Comparison of ENCODE assay signal across 8 cellular contexts in the genomic region with DNA sequence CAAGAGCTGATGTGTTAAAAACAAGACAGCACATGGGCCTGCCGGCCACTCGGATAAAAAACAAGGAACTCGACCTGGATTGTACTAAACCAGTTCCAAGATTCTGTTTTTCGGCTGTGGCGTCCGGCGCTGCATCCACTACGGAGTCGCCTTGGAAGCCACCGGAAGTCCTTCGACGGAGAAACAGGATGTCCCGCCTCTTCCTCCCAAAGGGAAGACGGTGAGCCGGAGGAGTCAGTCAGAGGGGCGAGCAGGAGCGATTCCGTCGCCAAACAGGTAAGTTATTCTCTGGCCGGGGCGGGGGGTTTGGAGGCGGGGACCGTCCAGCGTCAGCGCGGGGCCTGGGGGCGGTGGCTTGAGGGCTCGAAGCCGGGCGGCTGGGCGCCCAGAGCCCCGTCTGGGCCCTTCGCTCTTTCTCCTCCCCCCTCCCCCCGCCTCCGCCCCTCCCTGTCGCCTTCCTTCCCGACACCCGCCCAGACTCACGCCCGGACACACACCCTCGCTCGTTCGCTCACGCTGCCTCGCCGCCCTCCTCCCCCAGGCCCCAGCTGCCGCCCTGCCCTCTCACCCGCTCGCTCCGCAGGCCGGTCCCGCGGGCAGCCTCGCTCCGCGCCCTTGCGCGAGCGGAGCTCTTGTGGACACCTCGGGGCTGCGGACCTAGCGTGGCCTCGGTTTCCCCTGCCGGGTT. TPM values are rescaled to one million over a fixed set of nuclear protein-coding genes. Genes with fewer than 3 reads are reported as not detected.
DNase-seq lines count a peak whose midpoint lies in the region; ATAC-seq and FAIRE-seq lines count a peak whose summit lies in the region.

A gene with protein sequence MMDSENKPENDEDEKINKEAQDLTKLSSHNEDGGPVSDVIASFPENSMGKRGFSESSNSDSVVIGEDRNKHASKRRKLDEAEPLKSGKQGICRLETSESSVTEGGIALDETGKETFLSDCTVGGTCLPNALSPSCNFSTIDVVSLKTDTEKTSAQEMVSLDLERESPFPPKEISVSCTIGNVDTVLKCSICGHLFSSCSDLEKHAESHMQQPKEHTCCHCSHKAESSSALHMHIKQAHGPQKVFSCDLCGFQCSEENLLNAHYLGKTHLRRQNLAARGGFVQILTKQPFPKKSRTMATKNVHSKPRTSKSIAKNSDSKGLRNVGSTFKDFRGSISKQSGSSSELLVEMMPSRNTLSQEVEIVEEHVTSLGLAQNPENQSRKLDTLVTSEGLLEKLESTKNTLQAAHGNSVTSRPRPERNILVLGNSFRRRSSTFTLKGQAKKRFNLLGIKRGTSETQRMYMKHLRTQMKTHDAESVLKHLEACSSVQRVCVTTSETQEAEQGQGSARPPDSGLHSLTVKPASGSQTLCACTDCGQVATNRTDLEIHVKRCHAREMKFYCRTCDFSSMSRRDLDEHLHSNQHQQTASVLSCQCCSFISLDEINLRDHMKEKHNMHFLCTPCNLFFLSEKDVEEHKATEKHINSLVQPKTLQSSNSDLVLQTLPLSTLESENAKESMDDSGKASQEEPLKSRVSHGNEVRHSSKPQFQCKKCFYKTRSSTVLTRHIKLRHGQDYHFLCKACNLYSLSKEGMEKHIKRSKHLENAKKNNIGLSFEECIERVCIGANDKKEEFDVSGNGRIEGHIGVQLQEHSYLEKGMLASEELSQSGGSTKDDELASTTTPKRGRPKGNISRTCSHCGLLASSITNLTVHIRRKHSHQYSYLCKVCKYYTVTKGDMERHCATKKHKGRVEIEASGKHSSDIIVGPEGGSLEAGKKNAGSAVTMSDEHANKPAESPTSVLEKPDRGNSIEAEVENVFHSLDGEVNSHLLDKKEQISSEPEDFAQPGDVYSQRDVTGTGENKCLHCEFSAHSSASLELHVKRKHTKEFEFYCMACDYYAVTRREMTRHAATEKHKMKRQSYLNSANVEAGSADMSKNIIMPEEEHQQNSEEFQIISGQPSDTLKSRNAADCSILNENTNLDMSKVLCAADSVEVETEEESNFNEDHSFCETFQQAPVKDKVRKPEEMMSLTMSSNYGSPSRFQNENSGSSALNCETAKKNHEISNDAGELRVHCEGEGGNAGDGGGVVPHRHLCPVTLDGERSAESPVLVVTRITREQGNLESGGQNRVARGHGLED (N-terminal part only) (plus strand): TSS at position 209 of the 688 bp plus-strand sequence. CDS start 33,150 bp downstream, outside the sequence.

- ATAC-seq in HG02973 (IDR thresholded peaks at IDR 0.05; ENCODE audit: unreplicated experiment), result peak; percentile 68

- peak within 1 kb of the TSS; percentile 99 for H3K27ac ChIP-seq in rectal smooth muscle tissue (ENCODE audit: low read depth, low read length)

- H3K4me1 ChIP-seq in rectal smooth muscle tissue (ENCODE audit: control insufficient read depth, insufficient read depth, low read length), result peaks cover 10% of the 10 kb centered on the region

- peak within 1 kb of the TSS; percentile 98 for H3K4me3 ChIP-seq in rectal smooth muscle tissue (ENCODE audit: low read length)

- H3K27me3 ChIP-seq in rectal smooth muscle tissue (ENCODE audit: control insufficient read depth, insufficient read depth, low read length), result no peaks in the 10 kb centered on the region

- intact Hi-C loops in T-helper 2 cell treated with Interferon-gamma antibody and Interleukin-4, amounts not matched to agents 100 ng/mL and 5 ng/mL, for 36 hours (cut with micrococcal nuclease), result loop anchor here (1.0 to 5.0 kb wide), 7 partner anchors 102 to 611 kb away; a partner anchor contains a TSS

- peak within 1 kb of the TSS; percentile 93 for H3K9ac ChIP-seq in rectal smooth muscle tissue (ENCODE audit: low read length)

- FAIRE-seq in GM18507 (lab: Jason Lieb, UNC), result peak; percentile 86

- DNase-seq in GM18507 (ENCODE audit: extremely low spot score, insufficient read length, low read depth) (peak; percentile 74), NCI-H1930 (lab: John Stamatoyannopoulos, UW) (peak; percentile 87 to 91), anterior cingulate cortex (lab: John Stamatoyannopoulos, UW) (peak; percentile 5 to 98 (median 88)), hepatic stellate cell (ENCODE audit: low spot score) (peak; percentile 87), retina (no peak)

- peaks cover 2% of the 10 kb centered on the region for H3K36me3 ChIP-seq in rectal smooth muscle tissue (ENCODE audit: control insufficient read depth, insufficient read depth, low read length)

RNA-seq across cellular contexts. Expression of the gene that starts here (rescaled TPM):
- total RNA-seq in T-helper 2 cell treated with Interferon-gamma antibody and Interleukin-4, amounts not matched to agents 100 ng/mL and 5 ng/mL, for 36 hours, result 20.1 and 20.7 TPM in 2 replicates
